In genomic region chrX:85003655-85004244, GRCh38 we compare ENCODE assay signal across 8 cellular contexts. TPM values are rescaled to one million over a fixed set of nuclear protein-coding genes. Genes with fewer than 3 reads are reported as not detected.
DNase-seq lines count a peak whose midpoint lies in the region; ATAC-seq and TF ChIP-seq lines count a peak whose summit lies in the region.

TSS of gene APOOL (plus strand) at chrX:85003877. CDS start at chrX:85003913, 36 bp downstream.

- H3K79me2 ChIP-seq in Karpas-422 (ENCODE audit: low read length) = peaks cover 46% of the 10 kb centered on the region

- peaks cover 6% of the 10 kb centered on the region; the same call in 1 of the 2 replicates for H3K4me1 ChIP-seq in Karpas-422 (ENCODE audit: low read length)

- H3K9me2 ChIP-seq in Karpas-422 (replicated peaks; ENCODE audit: insufficient read depth, low read length) = no peaks in the 10 kb centered on the region

- no peaks in the 10 kb centered on the region for H3K27me3 ChIP-seq in Karpas-422 (ENCODE audit: low read length)

- peaks cover 2% of the 10 kb centered on the region for H3K27me3 Mint-ChIP-seq in activated T-helper 1 cell treated with anti-CD3 and anti-CD28 coated beads, Interleukin-12 subunit alpha, Interleukin-12 subunit beta, Interleukin-2, Interleukin-4 antibody, amounts not matched to agents 30 ng/mL and 10 ng/mL and 1 ng/mL, durations not matched to agents 14 hours and 24 hours and 36 hours (ENCODE audit: insufficient read depth)
- H3K27me3 Mint-ChIP-seq in natural killer cell (ENCODE audit: low read depth in 2 of 2) = peaks cover 0 to 13% of the 10 kb centered on the region in 2 donors

- H3K4me3 Mint-ChIP-seq in activated T-helper 1 cell treated with anti-CD3 and anti-CD28 coated beads, Interleukin-12 subunit alpha, Interleukin-12 subunit beta, Interleukin-2, Interleukin-4 antibody, amounts not matched to agents 30 ng/mL and 10 ng/mL and 1 ng/mL, durations not matched to agents 14 hours and 24 hours and 36 hours = peak within 1 kb of the TSS; percentile 90
- peak within 1 kb of the TSS; percentile 83 for H3K4me3 Mint-ChIP-seq in natural killer cell

- H3K4me1 Mint-ChIP-seq in activated T-helper 1 cell treated with anti-CD3 and anti-CD28 coated beads, Interleukin-12 subunit alpha, Interleukin-12 subunit beta, Interleukin-2, Interleukin-4 antibody, amounts not matched to agents 30 ng/mL and 10 ng/mL and 1 ng/mL, durations not matched to agents 14 hours and 24 hours and 36 hours (ENCODE audit: low read depth) = peaks cover 4% of the 10 kb centered on the region
- H3K4me1 Mint-ChIP-seq in natural killer cell = peaks cover 9 to 39% of the 10 kb centered on the region in 2 donors

- H3K9me3 ChIP-seq in Karpas-422 (ENCODE audit: low read length) = no peaks in the 10 kb centered on the region

- peak within 1 kb of the TSS; percentile 65 for H3K27ac Mint-ChIP-seq in activated T-helper 1 cell treated with anti-CD3 and anti-CD28 coated beads, Interleukin-12 subunit alpha, Interleukin-12 subunit beta, Interleukin-2, Interleukin-4 antibody, amounts not matched to agents 30 ng/mL and 10 ng/mL and 1 ng/mL, durations not matched to agents 14 hours and 24 hours and 36 hours
- H3K27ac Mint-ChIP-seq in natural killer cell = peak within 1 kb of the TSS; percentile 41 to 81

- intact Hi-C loops in activated T-helper 1 cell treated with anti-CD3 and anti-CD28 coated beads, Interleukin-12 subunit alpha, Interleukin-12 subunit beta, Interleukin-2, Interleukin-4 antibody, amounts not matched to agents 30 ng/mL and 10 ng/mL and 1 ng/mL, durations not matched to agents 14 hours and 24 hours and 36 hours (cut with micrococcal nuclease) = loop anchor here (1.0 kb wide), 1 partner anchor 1044 kb away; the partner anchor contains the start of gene CHM
- intact Hi-C loops in natural killer cell (cut with micrococcal nuclease) = no loop called here

- H3K4me2 ChIP-seq in Karpas-422 (ENCODE audit: low read depth, low read length, poor library complexity, severe bottlenecking) = peak within 1 kb of the TSS; percentile 73

- peak within 1 kb of the TSS; percentile 78 for H3K9ac ChIP-seq in Karpas-422 (ENCODE audit: low read length)

- peak within 1 kb of the TSS; percentile 40; the same call in 1 of the 2 replicates for H3K27ac ChIP-seq in Karpas-422 (ENCODE audit: low read length)

- DNase-seq in DMS79 (lab: John Stamatoyannopoulos, UW) = peak; percentile 87
- DNase-seq in Karpas-422 = peak; percentile 93
- peak; percentile 83 for DNase-seq in RPMI7951 (ENCODE audit: low read depth)
- peak; percentile 66 for DNase-seq in activated T-helper 1 cell treated with anti-CD3 and anti-CD28 coated beads, Interleukin-12 subunit alpha, Interleukin-12 subunit beta, Interleukin-2, Interleukin-4 antibody, amounts not matched to agents 30 ng/mL and 10 ng/mL and 1 ng/mL, durations not matched to agents 14 hours and 24 hours and 36 hours (ENCODE audit: low spot score)
- peak; percentile 87 for DNase-seq in fibroblast of peridontal ligament (ENCODE audit: extremely low read depth)
- DNase-seq in natural killer cell = peak; percentile 67
- peak; percentile 19 to 72 (median 58) for DNase-seq in stimulated activated naive CD4-positive, alpha-beta T cell (lab: John Stamatoyannopoulos, UW)

- H3K36me3 Mint-ChIP-seq in activated T-helper 1 cell treated with anti-CD3 and anti-CD28 coated beads, Interleukin-12 subunit alpha, Interleukin-12 subunit beta, Interleukin-2, Interleukin-4 antibody, amounts not matched to agents 30 ng/mL and 10 ng/mL and 1 ng/mL, durations not matched to agents 14 hours and 24 hours and 36 hours (ENCODE audit: low read depth) = no peaks in the 10 kb centered on the region
- no peaks in the 10 kb centered on the region for H3K36me3 Mint-ChIP-seq in natural killer cell

- ATAC-seq in GM21786 (IDR thresholded peaks at IDR 0.05; ENCODE audit: unreplicated experiment) (peak; percentile 94), natural killer cell (peak; percentile 93 to 98 (median 98))

- H3K9me3 Mint-ChIP-seq in activated T-helper 1 cell treated with anti-CD3 and anti-CD28 coated beads, Interleukin-12 subunit alpha, Interleukin-12 subunit beta, Interleukin-2, Interleukin-4 antibody, amounts not matched to agents 30 ng/mL and 10 ng/mL and 1 ng/mL, durations not matched to agents 14 hours and 24 hours and 36 hours = no peaks in the 10 kb centered on the region
- H3K9me3 Mint-ChIP-seq in natural killer cell = no peaks in the 10 kb centered on the region

- TF ChIP-seq CTCF in natural killer cell (IDR thresholded peaks at IDR 0.05) = no peak

- H4K20me1 ChIP-seq in Karpas-422 (ENCODE audit: insufficient read depth, low read depth, low read length) = no peaks in the 10 kb centered on the region

- H2AFZ ChIP-seq in Karpas-422 (ENCODE audit: low read length) = peak within 1 kb of the TSS; percentile 50; the same call in 1 of the 2 replicates

- H3K36me3 ChIP-seq in Karpas-422 (ENCODE audit: insufficient read depth, low read length) = no peaks in the 10 kb centered on the region

- peak within 1 kb of the TSS; percentile 88 for H3K4me3 ChIP-seq in Karpas-422 (ENCODE audit: low read length)

RNA-seq across cellular contexts. Expression of gene APOOL, which starts in this region (rescaled TPM):
- 5.3 and 15.0 TPM in 2 replicates for total RNA-seq in Karpas-422 (2014; rRNA removed; shearing (Covaris generic); ENCODE audit: low replicate concordance)
- total RNA-seq in RPMI7951 (2014; rRNA removed; shearing (Covaris generic)) = 6.7 and 7.4 TPM in 2 replicates
- total RNA-seq in activated T-helper 1 cell treated with anti-CD3 and anti-CD28 coated beads, Interleukin-12 subunit alpha, Interleukin-12 subunit beta, Interleukin-2, Interleukin-4 antibody, amounts not matched to agents 30 ng/mL and 10 ng/mL and 1 ng/mL, durations not matched to agents 14 hours and 24 hours and 36 hours = 16.3 and 18.2 TPM in 2 replicates
- total RNA-seq in natural killer cell = 10 to 100 TPM in 1 of 3 donors, 1 to 10 TPM in 2; 8.8 to 12.0 (median 9.8) TPM

Comparison
In these comparisons a context has a peak if more than half of its experiments do, and no peak if none do; other contexts are left out.
1. Peak in every context shown above with its lines: DNase-seq, ATAC-seq, H3K4me3 ChIP-seq and H3K27ac ChIP-seq.